11 cellular contexts compared by ENCODE assay signal in the genomic region with DNA sequence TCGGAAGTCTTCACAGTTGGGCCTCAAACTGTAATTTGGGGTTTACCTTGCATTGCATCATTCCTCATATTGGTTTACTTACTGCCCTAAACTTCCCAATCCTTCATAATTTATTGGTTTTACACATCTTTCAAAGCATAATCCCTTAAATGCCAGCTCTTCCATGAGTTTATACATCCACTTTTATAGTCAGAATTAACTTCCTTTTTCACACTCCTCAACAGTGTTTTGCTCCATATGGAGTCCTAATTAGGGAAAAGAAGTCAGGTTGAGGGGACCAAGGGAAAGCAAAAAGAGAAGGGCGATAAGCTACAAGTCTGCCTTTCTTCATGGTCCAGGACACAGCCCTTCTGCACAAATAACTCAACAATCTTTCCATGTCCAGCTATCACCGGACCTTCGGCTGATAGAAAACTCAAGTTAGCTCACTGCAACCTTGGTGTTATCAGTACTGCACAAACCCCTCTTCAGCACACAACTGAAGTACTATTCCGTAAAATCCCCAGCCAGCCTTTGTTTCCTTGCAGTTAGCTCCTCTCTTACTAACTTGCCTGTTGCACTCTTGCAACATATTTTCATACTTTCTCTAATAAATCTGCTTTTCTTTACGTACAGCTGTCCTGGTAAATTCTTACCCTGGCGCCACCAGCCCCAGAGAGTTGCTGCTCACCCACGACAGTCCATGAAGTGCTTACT. TPM values are rescaled to one million over a fixed set of nuclear protein-coding genes. Genes with fewer than 3 reads are reported as not detected.
A peak's percentile ranks its signal among the peaks of the same experiment; 100 is the strongest.
DNase-seq lines count a peak whose midpoint lies in the region; ATAC-seq, FAIRE-seq and TF ChIP-seq lines count a peak whose summit lies in the region.
"Had no signal": no experiment of that assay in that cellular context is flagged by ENCODE, and none has a peak within 500 bp of the region (broad histone marks: within the 10 kb centered on the region; RNA-seq: fewer than 3 reads in every experiment).

No MANE protein-coding gene starts in this region.

- no peak for TF ChIP-seq CTCF in Panc1 (IDR thresholded peaks at IDR 0.05)
- no peak for TF ChIP-seq CTCF in endothelial cell of umbilical vein (IDR thresholded peaks at IDR 0.05; ENCODE audit: extremely low read depth in 1 of 2, insufficient read depth in 1 of 2, low read depth in 1 of 2, low read length in 2 of 2)

- H3K27me3 Mint-ChIP-seq in stimulated activated naive CD8-positive, alpha-beta T cell treated with anti-CD3 and anti-CD28 coated beads, Interleukin-15, Interleukin-2, amounts not matched to agents 100 ng/mL and 50 ng/mL, for 24 hours = peaks cover 8% of the 10 kb centered on the region

- peaks cover 59% of the 10 kb centered on the region for H3K79me2 ChIP-seq in endothelial cell of umbilical vein (ENCODE audit: control insufficient read depth, insufficient read depth, low read length)

- H3K36me3 Mint-ChIP-seq in stimulated activated naive CD8-positive, alpha-beta T cell treated with anti-CD3 and anti-CD28 coated beads, Interleukin-15, Interleukin-2, amounts not matched to agents 100 ng/mL and 50 ng/mL, for 24 hours (ENCODE audit: low read depth) = peaks cover 46% of the 10 kb centered on the region

- peaks cover 38% of the 10 kb centered on the region for H3K4me1 Mint-ChIP-seq in stimulated activated naive CD8-positive, alpha-beta T cell treated with anti-CD3 and anti-CD28 coated beads, Interleukin-15, Interleukin-2, amounts not matched to agents 100 ng/mL and 50 ng/mL, for 24 hours (ENCODE audit: low read depth)

- in situ Hi-C loops in Panc1 (cut with HindIII; ENCODE audit: low pct_unique_long_range_greater_than_20kb, low sequenced_read_pairs) = no loop called here

- POLR2A ChIA-PET in Panc1 (lab: Charles Lee) = no interaction called here
- POLR2A ChIA-PET in endothelial cell of umbilical vein (lab: Charles Lee) = no interaction called here

- DNase-seq in stimulated activated naive CD8-positive, alpha-beta T cell treated with anti-CD3 and anti-CD28 coated beads, Interleukin-15, Interleukin-2, amounts not matched to agents 100 U/mL and 50 U/mL, for 24 hours = no peak
- DNase-seq in Panc1 (ENCODE audit: low read depth, low spot score) (no peak), endothelial cell of umbilical vein (ENCODE audit: low read depth, low spot score) (no peak), GM19239 (ENCODE audit: insufficient read length, low spot score) (no peak), SW480 (ENCODE audit: low spot score) (no peak)
- DNase-seq: C1 segment of cervical spinal cord, NCI-H1417 treated with DMSO at 0.1 percent for 48 hours, NCI-H748 treated with DMSO at 0.1 percent for 48 hours had no signal

- H3K27ac ChIP-seq in Panc1 (ENCODE audit: low read length) (peak overlapping the region; percentile 84), endothelial cell of umbilical vein (ENCODE audit: insufficient read depth, low read depth, low read length) (no peak overlapping the region)

- intact Hi-C loops in Panc1 (cut with micrococcal nuclease; ENCODE audit: unreplicated experiment) (no loop called here), endothelial cell of umbilical vein (cut with micrococcal nuclease) (no loop called here)

- CTCF ChIA-PET in Panc1 (lab: Charles Lee) (interaction anchor here (0.6 kb wide), 1 partner anchor 379 kb away, joined by 3 read pairs; no protein-coding TSS in a partner anchor), endothelial cell of umbilical vein (lab: Charles Lee) (interaction anchor here (1.0 kb wide), 1 partner anchor 28 kb away, joined by 3 read pairs; no protein-coding TSS in a partner anchor)

- H3K27me3 ChIP-seq in Panc1 (ENCODE audit: control insufficient read depth, insufficient read depth, low read length) = no peaks in the 10 kb centered on the region
- no peaks in the 10 kb centered on the region for H3K27me3 ChIP-seq in endothelial cell of umbilical vein (ENCODE audit: control insufficient read depth in 2 of 2, insufficient read depth in 2 of 2, low read length in 2 of 2)

- dilution Hi-C loops in endothelial cell of umbilical vein (cut with MboI; ENCODE audit: extremely low pct_ligation_motif_present, low sequenced_read_pairs) = no loop called here

- H2AFZ ChIP-seq in endothelial cell of umbilical vein (ENCODE audit: low read depth, low read length) = no peak overlapping the region

- TF ChIP-seq POLR2A in endothelial cell of umbilical vein (IDR thresholded peaks at IDR 0.05; ENCODE audit: low read depth, low read length) = no peak

- H4K20me1 ChIP-seq in endothelial cell of umbilical vein (replicated peaks; ENCODE audit: control insufficient read depth, extremely low read depth, insufficient read depth, low read length) = no peaks in the 10 kb centered on the region

- H3K4me3 Mint-ChIP-seq in stimulated activated naive CD8-positive, alpha-beta T cell treated with anti-CD3 and anti-CD28 coated beads, Interleukin-15, Interleukin-2, amounts not matched to agents 100 ng/mL and 50 ng/mL, for 24 hours = peak overlapping the region; percentile 76

- H3K4me2 ChIP-seq in endothelial cell of umbilical vein (ENCODE audit: insufficient read depth, low read length) = peak overlapping the region; percentile 25

- BruUV-seq in Panc1 (replicated peaks; lab: Mats Ljungman, UMichigan) (no TSS peak), endothelial cell of umbilical vein (replicated peaks; lab: Mats Ljungman, UMichigan) (no TSS peak)

- FAIRE-seq in endothelial cell of umbilical vein (lab: Jason Lieb, UNC) = no peak
- no peak for FAIRE-seq in GM19239 (lab: Jason Lieb, UNC)

- H3K27ac Mint-ChIP-seq in stimulated activated naive CD8-positive, alpha-beta T cell treated with anti-CD3 and anti-CD28 coated beads, Interleukin-15, Interleukin-2, amounts not matched to agents 100 ng/mL and 50 ng/mL, for 24 hours = peak overlapping the region; percentile 61

- H3K9me3 ChIP-seq in Panc1 (ENCODE audit: control insufficient read depth, insufficient read depth, low read depth, low read length) (no peaks in the 10 kb centered on the region), endothelial cell of umbilical vein (replicated peaks; ENCODE audit: control insufficient read depth, insufficient read depth, low read length) (no peaks in the 10 kb centered on the region)

- no peaks in the 10 kb centered on the region for H3K9me1 ChIP-seq in endothelial cell of umbilical vein (replicated peaks; ENCODE audit: control insufficient read depth, extremely low read depth, insufficient read depth, low read length)

- peaks cover 20% of the 10 kb centered on the region for H3K4me1 ChIP-seq in Panc1 (ENCODE audit: control insufficient read depth, insufficient read depth, low read length)
- H3K4me1 ChIP-seq in endothelial cell of umbilical vein (ENCODE audit: control insufficient read depth, extremely low read depth, insufficient read depth, low read length) = peaks cover 15% of the 10 kb centered on the region

- peak overlapping the region; percentile 32 to 68 for H3K4me3 ChIP-seq in Panc1 (ENCODE audit: low read depth in 2 of 2, low read length in 2 of 2)
- no peak overlapping the region for H3K4me3 ChIP-seq in endothelial cell of umbilical vein (replicated peaks in 1 of 3; ENCODE audit: insufficient read depth in 1 of 3, low read depth in 1 of 3, low read length in 3 of 3)

- peaks cover 22% of the 10 kb centered on the region for H3K36me3 ChIP-seq in Panc1 (ENCODE audit: control insufficient read depth, insufficient read depth, low read length)
- H3K36me3 ChIP-seq in endothelial cell of umbilical vein (ENCODE audit: control insufficient read depth in 2 of 2, extremely low read depth in 1 of 2, insufficient read depth in 2 of 2, low read length in 2 of 2) = peaks cover 5 to 11% of the 10 kb centered on the region in 2 experiments

- ATAC-seq in stimulated activated naive CD8-positive, alpha-beta T cell treated with anti-CD3 and anti-CD28 coated beads, Interleukin-15, Interleukin-2, amounts not matched to agents 100 U/mL and 50 U/mL, for 24 hours = no peak
- ATAC-seq in Panc1 (no peak), HG03159 (IDR thresholded peaks at IDR 0.05; ENCODE audit: unreplicated experiment) (no peak), HG03354 (IDR thresholded peaks at IDR 0.05; ENCODE audit: poor library complexity, severe bottlenecking, unreplicated experiment) (no peak)

- no peaks in the 10 kb centered on the region for H3K9me3 Mint-ChIP-seq in stimulated activated naive CD8-positive, alpha-beta T cell treated with anti-CD3 and anti-CD28 coated beads, Interleukin-15, Interleukin-2, amounts not matched to agents 100 ng/mL and 50 ng/mL, for 24 hours

- no peak overlapping the region for H3K9ac ChIP-seq in endothelial cell of umbilical vein (replicated peaks; ENCODE audit: extremely low read depth, insufficient read depth, low read length)

TF ChIP-seq in endothelial cell of umbilical vein, 7 proteins besides CTCF, POLR2A, EP300 and RAD21 (continues in another document):
- TF ChIP-seq JUN (IDR thresholded peaks at IDR 0.05; ENCODE audit: borderline replicate concordance, insufficient read depth, insufficient read length, low read depth) (no peak), EZH2 (IDR thresholded peaks at IDR 0.05; ENCODE audit: borderline replicate concordance, low read depth, low read length, severe bottlenecking) (no peak), GATA2 (IDR thresholded peaks at IDR 0.05; ENCODE audit: insufficient read depth, insufficient read length, low read depth, low read length) (no peak)

RNA-seq across cellular contexts. Expression of gene EEF1E1, which starts 2.0 kb away (rescaled TPM):
- 59.5 TPM for total RNA-seq in Panc1 (2021; ENCODE audit: unreplicated experiment)
- polyA plus RNA-seq in Panc1 (2012; ENCODE audit: insufficient read length) = 34.1 TPM
- total RNA-seq in endothelial cell of umbilical vein = 58.1 and 62.4 TPM in 2 replicates
- polyA plus RNA-seq in endothelial cell of umbilical vein = 42.5 and 53.8 TPM in 2 replicates
- 80.2 and 105 TPM in 2 replicates for polyA plus RNA-seq in endothelial cell of umbilical vein (2011; cell fraction: cytosol; rRNA removed)
- 34.0 and 49.2 TPM in 2 replicates for polyA plus RNA-seq in endothelial cell of umbilical vein (2011; cell fraction: nucleus; rRNA removed)
- polyA plus RNA-seq in endothelial cell of umbilical vein (2012) = 60.0 and 85.2 TPM in 2 replicates
- 24.1 and 25.1 TPM in 2 replicates for polyA minus RNA-seq in endothelial cell of umbilical vein
- 15.2 TPM for polyA minus RNA-seq in endothelial cell of umbilical vein (2011; cell fraction: cytosol; rRNA and poly(A)+ RNA removed)
- polyA minus RNA-seq in endothelial cell of umbilical vein (2011; cell fraction: nucleus; rRNA and poly(A)+ RNA removed) = 23.5 and 24.3 TPM in 2 replicates

RNA-seq across cellular contexts. Expression of gene BLOC1S5, which starts 36.1 kb away (rescaled TPM):
- total RNA-seq in Panc1 (2021; ENCODE audit: unreplicated experiment) (11.8 TPM), endothelial cell of umbilical vein (16.3 and 19.1 TPM in 2 replicates)
- 10.7 TPM for polyA plus RNA-seq in Panc1 (2012; ENCODE audit: insufficient read length)
- 3.1 and 3.9 TPM in 2 replicates for polyA plus RNA-seq in endothelial cell of umbilical vein
- polyA plus RNA-seq in endothelial cell of umbilical vein (2011; cell fraction: cytosol; rRNA removed) = 5.9 and 6.5 TPM in 2 replicates
- polyA plus RNA-seq in endothelial cell of umbilical vein (2011; cell fraction: nucleus; rRNA removed) = 3.2 and 4.2 TPM in 2 replicates
- polyA plus RNA-seq in endothelial cell of umbilical vein (2012) = 17.5 and 18.6 TPM in 2 replicates
- polyA minus RNA-seq in endothelial cell of umbilical vein = 4.5 and 14.3 TPM in 2 replicates
- 4.0 TPM for polyA minus RNA-seq in endothelial cell of umbilical vein (2011; cell fraction: cytosol; rRNA and poly(A)+ RNA removed)
- polyA minus RNA-seq in endothelial cell of umbilical vein (2011; cell fraction: nucleus; rRNA and poly(A)+ RNA removed) = 7.6 and 8.8 TPM in 2 replicates

Comparison
In these comparisons a context has a peak if more than half of its experiments do, and no peak if none do; other contexts are left out.
1. H3K4me3 ChIP-seq: peak in Panc1 (2 of 2); none in endothelial cell of umbilical vein (0 of 3).